8 cellular contexts compared by ENCODE assay signal in the genomic region with DNA sequence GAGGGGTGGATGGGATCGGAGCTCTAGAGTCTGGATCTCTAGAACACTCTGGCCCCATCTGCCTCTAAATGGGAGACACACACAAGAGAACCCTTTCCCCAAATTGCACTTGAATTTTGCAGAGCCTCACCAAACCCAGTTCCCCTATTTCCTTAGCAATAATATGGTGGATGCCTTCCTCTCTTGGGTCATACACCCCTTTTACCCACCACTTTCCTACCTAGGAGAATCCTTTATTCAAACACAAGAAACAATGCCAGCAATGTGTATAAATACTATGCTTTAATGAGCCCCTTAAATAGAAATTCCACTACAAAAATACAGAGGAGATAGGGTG. TPM values are rescaled to one million over a fixed set of nuclear protein-coding genes. Genes with fewer than 3 reads are reported as not detected.
DNase-seq lines count a peak whose midpoint lies in the region; ATAC-seq and TF ChIP-seq lines count a peak whose summit lies in the region.

No MANE protein-coding gene starts in this region.

- peak overlapping the region; percentile 47 for H2AFZ ChIP-seq in KMS-11 (ENCODE audit: low read depth)

- H3K27ac Mint-ChIP-seq in chondrocyte (ENCODE audit: unreplicated experiment) = peak overlapping the region; percentile 98
- H3K27ac Mint-ChIP-seq in naive B cell = peak overlapping the region; percentile 90 to 99 (median 98)

- H3K79me2 ChIP-seq in KMS-11 (ENCODE audit: insufficient read depth, low read depth) = peaks cover 37% of the 10 kb centered on the region

- H3K4me3 Mint-ChIP-seq in chondrocyte (ENCODE audit: unreplicated experiment) (peak overlapping the region; percentile 99), naive B cell (peak overlapping the region; percentile 88 to 98 (median 97))

- peak overlapping the region; percentile 77 for H3K27ac ChIP-seq in KMS-11

- peak overlapping the region; percentile 75 for H3K9ac ChIP-seq in KMS-11

- ATAC-seq in naive B cell (ENCODE audit: low read depth in 2 of 2) (no peak), HG03097 (IDR thresholded peaks at IDR 0.05; ENCODE audit: low FRiP score, unreplicated experiment) (no peak), HG02623 (IDR thresholded peaks at IDR 0.05; ENCODE audit: unreplicated experiment) (no peak), GM18498 (IDR thresholded peaks at IDR 0.05; ENCODE audit: unreplicated experiment) (no peak)

- H3K4me1 ChIP-seq in KMS-11 (ENCODE audit: low read depth, poor library complexity, severe bottlenecking) = peaks cover 33% of the 10 kb centered on the region

- DNase-seq in AG09309 (ENCODE audit: low read depth) (no peak), chondrocyte (ENCODE audit: low spot score) (no peak), naive B cell (no peak), NCI-H2171 (lab: John Stamatoyannopoulos, UW) (no peak)

- no peaks in the 10 kb centered on the region for H4K20me1 ChIP-seq in KMS-11 (ENCODE audit: insufficient read depth)

- no peaks in the 10 kb centered on the region for H3K27me3 ChIP-seq in KMS-11 (ENCODE audit: insufficient read depth, low read depth)

- H3K4me1 Mint-ChIP-seq in chondrocyte (ENCODE audit: low read depth) (peaks cover 51% of the 10 kb centered on the region), naive B cell (peaks cover 39 to 46% (median 40%) of the 10 kb centered on the region in 3 donors)

- H3K9me3 Mint-ChIP-seq in chondrocyte (ENCODE audit: low read depth) = no peaks in the 10 kb centered on the region
- H3K9me3 Mint-ChIP-seq in naive B cell = peaks cover 0 to 13% (median 0%) of the 10 kb centered on the region in 7 donors

- peak overlapping the region; percentile 93 for H3K4me3 ChIP-seq in AG09309 (ENCODE audit: control insufficient read depth, low read depth, low read length)
- peak overlapping the region; percentile 100 for H3K4me3 ChIP-seq in KMS-11 (IDR thresholded peaks at IDR 0.05; ENCODE audit: insufficient read depth, low read depth, low read length)

- H3K27me3 Mint-ChIP-seq in chondrocyte (ENCODE audit: low read depth) (no peaks in the 10 kb centered on the region), naive B cell (peaks cover 16 to 26% (median 19%) of the 10 kb centered on the region in 3 donors)

- peak overlapping the region; percentile 80 for H3K4me2 ChIP-seq in KMS-11

- no peak for TF ChIP-seq CTCF in AG09309 (IDR thresholded peaks at IDR 0.05; ENCODE audit: control insufficient read depth, insufficient read depth, low read depth, low read length, missing control alignments)
- no peak for TF ChIP-seq CTCF in KMS-11 (conservative IDR thresholded peaks at IDR 0.05; ENCODE audit: low read depth, low read length)
- no peak for TF ChIP-seq CTCF in chondrocyte (IDR thresholded peaks at IDR 0.05)

- peaks cover 27% of the 10 kb centered on the region; the same call in 1 of the 2 replicates for H3K36me3 ChIP-seq in KMS-11 (ENCODE audit: insufficient read depth)

- H3K36me3 Mint-ChIP-seq in chondrocyte (ENCODE audit: low read depth) (peaks cover 42% of the 10 kb centered on the region), naive B cell (peaks cover 25 to 53% of the 10 kb centered on the region in 2 donors)

RNA-seq across cellular contexts. Expression of a gene that starts 0.8 kb away (rescaled TPM):
- total RNA-seq in chondrocyte = 54.7 to 63.9 TPM (median 58.2 TPM) in 3 replicates
- 100 to 1,000 TPM in 2 of 6 donors, 10 to 100 TPM in 4; 78.6 to 115 (median 89.4) TPM for polyA plus RNA-seq in naive B cell (ENCODE audit: low read depth in 6 of 6)

RNA-seq across cellular contexts. Expression of a gene that starts 8.3 kb away (rescaled TPM):
- 15.4 to 22.3 TPM (median 17.6 TPM) in 3 replicates for total RNA-seq in chondrocyte
- under 1 TPM in 1 of 6 donors, not detected in 5; 0.45 TPM for polyA plus RNA-seq in naive B cell (ENCODE audit: low read depth in 6 of 6)

RNA-seq across cellular contexts. Expression of a gene that starts 10.7 kb away (rescaled TPM):
- 15.3 to 17.2 TPM (median 16.0 TPM) in 3 replicates for total RNA-seq in chondrocyte
- polyA plus RNA-seq in naive B cell (ENCODE audit: low read depth in 6 of 6) = not detected

RNA-seq across cellular contexts. Expression of a gene that starts 29.0 kb away (rescaled TPM):
- 9.4 to 11.5 TPM (median 10.5 TPM) in 3 replicates for total RNA-seq in chondrocyte
- polyA plus RNA-seq in naive B cell (ENCODE audit: low read depth in 6 of 6) = 10 to 100 TPM; 19.2 to 37.0 (median 28.0) TPM
